Comparison of ENCODE assay signal across 1 cellular context in the genomic region with DNA sequence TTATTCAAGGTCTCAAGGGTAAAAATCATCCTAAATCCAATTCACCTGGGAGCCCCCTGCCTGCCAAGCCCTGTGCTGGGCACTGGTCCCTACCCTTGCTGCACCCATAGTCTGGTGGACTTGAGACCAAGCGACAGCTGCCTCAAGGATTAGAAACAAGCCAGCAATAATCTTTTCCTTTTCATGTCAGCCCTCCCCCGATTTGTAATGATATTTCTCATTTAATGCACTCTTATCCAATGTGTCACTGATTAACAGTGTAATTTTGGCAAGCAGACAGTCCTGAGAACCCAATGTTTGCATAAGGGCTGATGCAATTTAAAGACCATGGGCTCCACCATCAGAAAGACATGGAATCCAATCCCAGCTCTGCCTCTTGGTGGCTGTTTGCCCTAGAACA.
TF ChIP-seq lines count a peak whose summit lies in the region.

No MANE protein-coding gene starts in this region.

TF ChIP-seq in IMR-90, 13 proteins besides CTCF, POLR2A, EP300 and RAD21 (continued from another document):
- TF ChIP-seq, protein P1, sequence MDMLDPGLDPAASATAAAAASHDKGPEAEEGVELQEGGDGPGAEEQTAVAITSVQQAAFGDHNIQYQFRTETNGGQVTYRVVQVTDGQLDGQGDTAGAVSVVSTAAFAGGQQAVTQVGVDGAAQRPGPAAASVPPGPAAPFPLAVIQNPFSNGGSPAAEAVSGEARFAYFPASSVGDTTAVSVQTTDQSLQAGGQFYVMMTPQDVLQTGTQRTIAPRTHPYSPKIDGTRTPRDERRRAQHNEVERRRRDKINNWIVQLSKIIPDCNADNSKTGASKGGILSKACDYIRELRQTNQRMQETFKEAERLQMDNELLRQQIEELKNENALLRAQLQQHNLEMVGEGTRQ (IDR thresholded peaks at IDR 0.05; ENCODE audit: low read depth, low read length): no peak
- TF ChIP-seq CHD1 (IDR thresholded peaks at IDR 0.05; ENCODE audit: low read depth, low read length) (no peak), NFE2L2 (IDR thresholded peaks at IDR 0.05; ENCODE audit: low read depth, low read length) (no peak), BHLHE40 (IDR thresholded peaks at IDR 0.05; ENCODE audit: low read depth, low read length) (no peak)
